Comparison of ENCODE assay signal across 8 cellular contexts in genomic region chr2:152743004-152743403, GRCh38. TPM values are rescaled to one million over a fixed set of nuclear protein-coding genes. Genes with fewer than 3 reads are reported as not detected.
DNase-seq lines count a peak whose midpoint lies in the region; ATAC-seq, FAIRE-seq and TF ChIP-seq lines count a peak whose summit lies in the region.

No MANE protein-coding gene starts in this region.

- no peak overlapping the region for H3K9ac ChIP-seq in keratinocyte (ENCODE audit: control insufficient read depth, extremely low read depth, insufficient read depth, low read length)

- peak; percentile 72 for FAIRE-seq in keratinocyte (lab: Jason Lieb, UNC)

- no peaks in the 10 kb centered on the region for H3K36me3 Mint-ChIP-seq in natural killer cell
- H3K36me3 Mint-ChIP-seq in natural killer cell treated with Interleukin-12 subunit alpha and Interleukin-12 subunit beta and Interleukin-15 and Interleukin-18, amount 100 ng/mL, for 72 hours = peaks cover 11% of the 10 kb centered on the region
- H3K36me3 Mint-ChIP-seq in T-helper 2 cell treated with Interferon-gamma antibody and Interleukin-4, amounts not matched to agents 5 μg/mL and 100 μg/mL, for 36 hours (ENCODE audit: low read depth) = peaks cover 25% of the 10 kb centered on the region

- H3K4me3 ChIP-seq in keratinocyte (ENCODE audit: control insufficient read depth in 2 of 3, extremely low read depth in 1 of 3, insufficient read depth in 2 of 3, low read depth in 1 of 3, low read length in 3 of 3) = no peak overlapping the region

- POLR2A ChIA-PET in RWPE1 (lab: Yijun Ruan, JAX; ENCODE audit: low non-redundant PET) = no interaction called here

- no peaks in the 10 kb centered on the region for H3K27me3 Mint-ChIP-seq in natural killer cell (ENCODE audit: low read depth in 2 of 2)
- H3K27me3 Mint-ChIP-seq in natural killer cell treated with Interleukin-12 subunit alpha and Interleukin-12 subunit beta and Interleukin-15 and Interleukin-18, amount 100 ng/mL, for 72 hours = no peaks in the 10 kb centered on the region
- H3K27me3 Mint-ChIP-seq in T-helper 2 cell treated with Interferon-gamma antibody and Interleukin-4, amounts not matched to agents 5 μg/mL and 100 μg/mL, for 36 hours (ENCODE audit: low read depth) = no peaks in the 10 kb centered on the region

- intact Hi-C loops in natural killer cell (cut with micrococcal nuclease) = no loop called here

- H3K4me1 Mint-ChIP-seq in natural killer cell = peaks cover 0 to 6% of the 10 kb centered on the region in 2 donors
- peaks cover 4 to 9% of the 10 kb centered on the region in 2 donors for H3K4me1 Mint-ChIP-seq in natural killer cell treated with Interleukin-12 subunit alpha and Interleukin-12 subunit beta and Interleukin-15 and Interleukin-18, amount 100 ng/mL, for 72 hours (ENCODE audit: low read depth in 2 of 2)
- H3K4me1 Mint-ChIP-seq in T-helper 2 cell treated with Interferon-gamma antibody and Interleukin-4, amounts not matched to agents 5 μg/mL and 100 μg/mL, for 36 hours (ENCODE audit: low read depth) = peaks cover 4% of the 10 kb centered on the region

- H4K20me1 ChIP-seq in keratinocyte (ENCODE audit: control insufficient read depth, extremely low read depth, insufficient read depth, low read length) = no peaks in the 10 kb centered on the region

- no peaks in the 10 kb centered on the region for H3K9me3 ChIP-seq in keratinocyte (ENCODE audit: control insufficient read depth, low read depth, low read length)

- no peaks in the 10 kb centered on the region for H3K9me1 ChIP-seq in keratinocyte (ENCODE audit: control insufficient read depth, extremely low read depth, insufficient read depth, low read length)

- no peak overlapping the region for H2AFZ ChIP-seq in keratinocyte (ENCODE audit: control insufficient read depth, low read length)

- no peaks in the 10 kb centered on the region for H3K9me3 Mint-ChIP-seq in natural killer cell
- H3K9me3 Mint-ChIP-seq in natural killer cell treated with Interleukin-12 subunit alpha and Interleukin-12 subunit beta and Interleukin-15 and Interleukin-18, amount 100 ng/mL, for 72 hours = no peaks in the 10 kb centered on the region
- H3K9me3 Mint-ChIP-seq in T-helper 2 cell treated with Interferon-gamma antibody and Interleukin-4, amounts not matched to agents 5 μg/mL and 100 μg/mL, for 36 hours = no peaks in the 10 kb centered on the region

- H3K79me2 ChIP-seq in keratinocyte (ENCODE audit: control insufficient read depth, insufficient read depth, low read length) = no peaks in the 10 kb centered on the region

- H3K27ac ChIP-seq in RWPE1 = no peak overlapping the region
- H3K27ac ChIP-seq in keratinocyte (ENCODE audit: control insufficient read depth, insufficient read depth, low read length) = no peak overlapping the region

- no peak for TF ChIP-seq CTCF in natural killer cell (IDR thresholded peaks at IDR 0.05)
- TF ChIP-seq CTCF in RWPE1 (conservative IDR thresholded peaks at IDR 0.05; ENCODE audit: low read depth) = peak; percentile 64
- TF ChIP-seq CTCF in keratinocyte (optimal IDR thresholded peaks at IDR 0.05 in 1 of 3, IDR thresholded peaks at IDR 0.05 in 1 of 3, conservative IDR thresholded peaks at IDR 0.05 in 1 of 3; ENCODE audit: extremely low read depth in 1 of 3, insufficient read depth in 2 of 3, low read length in 3 of 3) = peak in 2 of 3 experiments; percentile 50 to 57

- dilution Hi-C loops in keratinocyte (cut with MboI; ENCODE audit: extremely low pct_ligation_motif_present, low sequenced_read_pairs) = no loop called here

- no peak overlapping the region for H3K27ac Mint-ChIP-seq in natural killer cell
- no peak overlapping the region for H3K27ac Mint-ChIP-seq in natural killer cell treated with Interleukin-12 subunit alpha and Interleukin-12 subunit beta and Interleukin-15 and Interleukin-18, amount 100 ng/mL, for 72 hours
- no peak overlapping the region for H3K27ac Mint-ChIP-seq in T-helper 2 cell treated with Interferon-gamma antibody and Interleukin-4, amounts not matched to agents 5 μg/mL and 100 μg/mL, for 36 hours

- H3K4me1 ChIP-seq in keratinocyte (ENCODE audit: control insufficient read depth, extremely low read depth, insufficient read depth, low read length) = no peaks in the 10 kb centered on the region

- CTCF ChIA-PET in RWPE1 (lab: Yijun Ruan, JAX) = interaction anchor here (0.5 to 2.0 kb wide), 6 partner anchors 23 to 1322 kb away, joined by 3 to 6 read pairs (median 4); partner anchors contain the start of gene STAM2

- ATAC-seq in natural killer cell = peak in 2 of 3 donors; percentile 29 to 42
- no peak for ATAC-seq in natural killer cell treated with Interleukin-12 subunit alpha and Interleukin-12 subunit beta and Interleukin-15 and Interleukin-18, amount 100 ng/mL, for 72 hours
- ATAC-seq in HG03139 (IDR thresholded peaks at IDR 0.05; ENCODE audit: unreplicated experiment) = peak; percentile 54

- no peak overlapping the region for H3K4me3 Mint-ChIP-seq in natural killer cell
- H3K4me3 Mint-ChIP-seq in natural killer cell treated with Interleukin-12 subunit alpha and Interleukin-12 subunit beta and Interleukin-15 and Interleukin-18, amount 100 ng/mL, for 72 hours = no peak overlapping the region
- H3K4me3 Mint-ChIP-seq in T-helper 2 cell treated with Interferon-gamma antibody and Interleukin-4, amounts not matched to agents 5 μg/mL and 100 μg/mL, for 36 hours = no peak overlapping the region

- H3K4me2 ChIP-seq in keratinocyte (ENCODE audit: control insufficient read depth, extremely low read depth, insufficient read depth, low read depth, low read length) = no peak overlapping the region

- no peaks in the 10 kb centered on the region for H3K27me3 ChIP-seq in keratinocyte (ENCODE audit: control insufficient read depth, extremely low read depth, insufficient read depth, low read length)

- no peaks in the 10 kb centered on the region for H3K36me3 ChIP-seq in keratinocyte (ENCODE audit: control insufficient read depth in 2 of 2, extremely low read depth in 1 of 2, insufficient read depth in 2 of 2, low read length in 2 of 2)

- DNase-seq in natural killer cell (no peak), RWPE1 (ENCODE audit: low spot score) (peak; percentile 30), keratinocyte (ENCODE audit: low read depth, low spot score) (no peak), OCI-M1 (lab: John Stamatoyannopoulos, UW) (no peak)
- no peak for DNase-seq in natural killer cell treated with Interleukin-12 subunit alpha and Interleukin-12 subunit beta and Interleukin-15 and Interleukin-18, amount 100 ng/mL, for 72 hours (ENCODE audit: low spot score)
- no peak for DNase-seq in activated naive CD4-positive, alpha-beta T cell treated with anti-CD3 and anti-CD28 coated beads, Interleukin-2, amount 50 U/mL, for 16 hours
- no peak for DNase-seq in T-helper 2 cell treated with Interferon-gamma antibody and Interleukin-4, amounts not matched to agents 5 μg/mL and 100 μg/mL, for 36 hours (ENCODE audit: low spot score)

RNA-seq across cellular contexts. Expression of gene ARL6IP6, which starts 24.6 kb away (rescaled TPM):
- total RNA-seq in natural killer cell = 10 to 100 TPM in 2 of 3 donors, 1 to 10 TPM in 1; 10.0 to 15.0 (median 11.4) TPM
- total RNA-seq in natural killer cell treated with Interleukin-12 subunit alpha and Interleukin-12 subunit beta and Interleukin-15 and Interleukin-18, amount 100 ng/mL, for 72 hours = 10 to 100 TPM; 22.3 to 24.0 TPM
- 21.9 to 52.5 TPM (median 41.4 TPM) in 3 replicates for polyA plus RNA-seq in keratinocyte
- 11.1 TPM for polyA plus RNA-seq in keratinocyte (2011; ENCODE audit: low read depth)
- polyA plus RNA-seq in keratinocyte (2011; cell fraction: cytosol; rRNA removed) = 29.6 and 35.9 TPM in 2 replicates
- polyA plus RNA-seq in keratinocyte (2011; cell fraction: nucleus; rRNA removed) = 35.2 and 57.2 TPM in 2 replicates
- polyA plus RNA-seq in keratinocyte (2012; ENCODE audit: low replicate concordance) = 9.5 and 11.9 TPM in 2 replicates
- polyA minus RNA-seq in keratinocyte = 7.2 to 22.6 TPM (median 13.1 TPM) in 3 replicates
- 8.8 TPM for polyA minus RNA-seq in keratinocyte (2011; cell fraction: cytosol; rRNA and poly(A)+ RNA removed)
- polyA minus RNA-seq in keratinocyte (2011; cell fraction: nucleus; rRNA and poly(A)+ RNA removed) = 6.5 and 12.3 TPM in 2 replicates

RNA-seq across cellular contexts. Expression of gene PRPF40A, which starts 25.7 kb away (rescaled TPM):
- total RNA-seq in natural killer cell = 100 to 1,000 TPM; 120 to 137 (median 130) TPM
- 100 to 1,000 TPM; 124 to 150 TPM for total RNA-seq in natural killer cell treated with Interleukin-12 subunit alpha and Interleukin-12 subunit beta and Interleukin-15 and Interleukin-18, amount 100 ng/mL, for 72 hours
- 85.9 to 121 TPM (median 104 TPM) in 3 replicates for polyA plus RNA-seq in keratinocyte
- 196 TPM for polyA plus RNA-seq in keratinocyte (2011; ENCODE audit: low read depth)
- 66.0 and 102 TPM in 2 replicates for polyA plus RNA-seq in keratinocyte (2011; cell fraction: cytosol; rRNA removed)
- 125 and 128 TPM in 2 replicates for polyA plus RNA-seq in keratinocyte (2011; cell fraction: nucleus; rRNA removed)
- 57.4 and 75.8 TPM in 2 replicates for polyA plus RNA-seq in keratinocyte (2012; ENCODE audit: low replicate concordance)
- polyA minus RNA-seq in keratinocyte = 287 to 471 TPM (median 376 TPM) in 3 replicates
- 90.9 TPM for polyA minus RNA-seq in keratinocyte (2011; cell fraction: cytosol; rRNA and poly(A)+ RNA removed)
- 123 and 182 TPM in 2 replicates for polyA minus RNA-seq in keratinocyte (2011; cell fraction: nucleus; rRNA and poly(A)+ RNA removed)

Comparison
In these comparisons a context has a peak if more than half of its experiments do, and no peak if none do; other contexts are left out.
1. ATAC-seq: peak in natural killer cell (2 of 3) and HG03139 (single experiment); none in natural killer cell treated with Interleukin-12 subunit alpha and Interleukin-12 subunit beta and Interleukin-15 and Interleukin-18, amount 100 ng/mL, for 72 hours (0 of 2).